In genomic region chr5:142769251-142769792, GRCh38 we compare ENCODE assay signal across 9 cellular contexts. TPM values are rescaled to one million over a fixed set of nuclear protein-coding genes. Genes with fewer than 3 reads are reported as not detected.
A peak's percentile ranks its signal among the peaks of the same experiment; 100 is the strongest.
DNase-seq lines count a peak whose midpoint lies in the region; ATAC-seq, FAIRE-seq and TF ChIP-seq lines count a peak whose summit lies in the region.
"Had no signal": no experiment of that assay in that cellular context is flagged by ENCODE, and none has a peak within 500 bp of the region (broad histone marks: within the 10 kb centered on the region; RNA-seq: fewer than 3 reads in every experiment).

No MANE protein-coding gene starts in this region.

- peak overlapping the region; percentile 71 for H2AFZ ChIP-seq in HepG2 (ENCODE audit: low read length)

- H3K4me2 ChIP-seq in HepG2 (ENCODE audit: low read depth, low read length): peak overlapping the region; percentile 91

- no peak for TF ChIP-seq RAD21 in HepG2 (CRISPR knock-in tag; IDR thresholded peaks at IDR 0.05)

- POLR2A ChIA-PET in HepG2 (lab: Yijun Ruan, JAX): interaction anchor here (2.6 kb wide), 2 partner anchors 53 to 98 kb away, joined by 9 to 13 read pairs; no protein-coding TSS in a partner anchor

- no peak for TF ChIP-seq EP300 in HepG2 (IDR thresholded peaks at IDR 0.05; ENCODE audit: low read depth in 2 of 2, low read length in 2 of 2)
- TF ChIP-seq EP300 in HepG2 (CRISPR knock-in tag; IDR thresholded peaks at IDR 0.05; ENCODE audit: borderline replicate concordance): no peak

- H3K9me3 ChIP-seq in HepG2 (ENCODE audit: low read length): no peaks in the 10 kb centered on the region
- no peaks in the 10 kb centered on the region for H3K9me3 ChIP-seq in tibial artery

- no peak for FAIRE-seq in HepG2 (lab: Jason Lieb, UNC)
- FAIRE-seq: islet of Langerhans had no signal

- peak overlapping the region; percentile 98 for H3K4me3 Mint-ChIP-seq in HFFc6

- H3K4me3 ChIP-seq in AG10803 (ENCODE audit: low read length) (peak overlapping the region; percentile 95), HepG2 (replicated peaks in 1 of 3; ENCODE audit: insufficient read depth in 1 of 3, low read depth in 2 of 3, low read length in 3 of 3) (peak overlapping the region; percentile 83 to 87 (median 86)), tibial artery (peak overlapping the region; percentile 70 to 71)

- peak overlapping the region; percentile 60; the same call in 1 of the 2 replicates for H3K9ac ChIP-seq in HepG2 (ENCODE audit: insufficient read depth, low read depth, low read length)

- peak overlapping the region; percentile 82; the same call in 1 of the 2 replicates for H3K27ac Mint-ChIP-seq in HFFc6

- intact Hi-C loops in HepG2 (cut with micrococcal nuclease; ENCODE audit: unreplicated experiment) (loop anchor here (1.0 kb wide), 1 partner anchor 52 kb away; no protein-coding TSS in a partner anchor), tibial artery (cut with DNase I; ENCODE audit: low total_unique reads) (loop anchor here (5.0 kb wide), 1 partner anchor 52 kb away; no protein-coding TSS in a partner anchor)

- TF ChIP-seq POLR2A in HepG2 (IDR thresholded peaks at IDR 0.05; ENCODE audit: insufficient read depth in 1 of 2, low read depth in 2 of 2, low read length in 2 of 2): no peak

- peaks cover 29% of the 10 kb centered on the region for H3K79me2 ChIP-seq in HepG2 (ENCODE audit: insufficient read depth, low read length)

- DNase-seq in AG10803 (ENCODE audit: low read depth): no peak
- no peak for DNase-seq in HFFc6
- DNase-seq in HepG2 (ENCODE audit: low spot score): no peak
- no peak for DNase-seq in tibial artery
- DNase-seq in ecto neural progenitor cell (ENCODE audit: low spot score): no peak
- no peak for DNase-seq in left lobe of liver (ENCODE audit: low spot score)

- H3K27ac ChIP-seq in angular gyrus (ENCODE audit: low read depth, low read length): peak overlapping the region; percentile 91
- H3K27ac ChIP-seq in HepG2 (ENCODE audit: extremely low read length, insufficient read depth, low read length): no peak overlapping the region
- H3K27ac ChIP-seq in tibial artery: peak overlapping the region; percentile 77 to 84

- under 1% methylated on average over 13 of the region's 15 CpGs for WGBS in HepG2 (ENCODE audit: low lambda C conversion rate)

- TF ChIP-seq CTCF in AG10803 (conservative IDR thresholded peaks at IDR 0.05; ENCODE audit: low read length): 0 out of 2 replicates have a peak, but pooled peaks have one; percentile 1
- TF ChIP-seq CTCF in HFFc6 (IDR thresholded peaks at IDR 0.05): 0 out of 2 replicates have a peak, but pooled peaks have one; percentile 7
- TF ChIP-seq CTCF in HepG2 (CRISPR knock-in tag; IDR thresholded peaks at IDR 0.05): no peak
- peak in 1 of 2 experiments; percentile 12 for TF ChIP-seq CTCF in tibial artery (IDR thresholded peaks at IDR 0.05)

- H3K9me3 Mint-ChIP-seq in HFFc6: no peaks in the 10 kb centered on the region

- no peaks in the 10 kb centered on the region; the same call in 1 of the 2 replicates for H3K27me3 Mint-ChIP-seq in HFFc6 (ENCODE audit: insufficient read depth)

- H4K20me1 ChIP-seq in HepG2 (ENCODE audit: insufficient read depth, low read length): no peaks in the 10 kb centered on the region

- H3K36me3 ChIP-seq in HepG2 (replicated peaks in 1 of 2; ENCODE audit: control insufficient read depth in 1 of 2, insufficient read depth in 2 of 2, low read length in 2 of 2) (no peaks in the 10 kb centered on the region), tibial artery (no peaks in the 10 kb centered on the region)

- in situ Hi-C loops in HepG2 (cut with HindIII; ENCODE audit: extremely low pct_ligation_motif_present, low pct_unique_long_range_greater_than_20kb): no loop called here

- peak; percentile 58 for ATAC-seq in HepG2
- no peak for ATAC-seq in GM19023 (IDR thresholded peaks at IDR 0.05; ENCODE audit: unreplicated experiment)
- ATAC-seq in left lobe of liver: no peak

- CTCF ChIA-PET in HepG2 (lab: Yijun Ruan, JAX; ENCODE audit: low intra/inter-chr PET ratio, low total read pairs): interaction anchor here (1.5 to 2.6 kb wide), 3 partner anchors 98 to 112 kb away, joined by 4 to 19 read pairs (median 5); no protein-coding TSS in a partner anchor

- H3K27me3 ChIP-seq in HepG2 (ENCODE audit: control insufficient read depth in 1 of 2, insufficient read depth in 2 of 2, low read length in 2 of 2) (peaks cover 0 to 10% of the 10 kb centered on the region in 2 experiments; a peak in 3 of 5 replicates), tibial artery (no peaks in the 10 kb centered on the region)

- peaks cover 18% of the 10 kb centered on the region for H3K4me1 Mint-ChIP-seq in HFFc6 (ENCODE audit: low read depth)

- H3K36me3 Mint-ChIP-seq in HFFc6 (ENCODE audit: low read depth): no peaks in the 10 kb centered on the region

- H3K4me1 ChIP-seq in HepG2 (ENCODE audit: insufficient read depth, low read length) (peaks cover 39% of the 10 kb centered on the region), tibial artery (peaks cover 0 to 26% (median 16%) of the 10 kb centered on the region in 4 donors)

- BruUV-seq in HepG2 (replicated peaks; lab: Mats Ljungman, UMichigan): no TSS peak

TF ChIP-seq in HepG2, 621 proteins besides CTCF, POLR2A, EP300 and RAD21:
- TF ChIP-seq SAP130 (CRISPR knock-in tag; IDR thresholded peaks at IDR 0.05; ENCODE audit: low read depth) (no peak), GTF3A (CRISPR knock-in tag; conservative IDR thresholded peaks at IDR 0.05) (0 out of 2 replicates have a peak, but pooled peaks have one; percentile 22), TGIF2 (CRISPR knock-in tag; IDR thresholded peaks at IDR 0.05) (peak; percentile 54; the same call in 1 of the 2 replicates), SIX1 (CRISPR knock-in tag; IDR thresholded peaks at IDR 0.05; ENCODE audit: borderline replicate concordance) (no peak), ZMYM2 (CRISPR knock-in tag; IDR thresholded peaks at IDR 0.05) (0 out of 2 replicates have a peak, but pooled peaks have one; percentile 10), ZNF800 (CRISPR knock-in tag; IDR thresholded peaks at IDR 0.05) (0 out of 2 replicates have a peak, but pooled peaks have one; percentile 10), ZNF569 (CRISPR knock-in tag; IDR thresholded peaks at IDR 0.05; ENCODE audit: borderline replicate concordance) (0 out of 2 replicates have a peak, but pooled peaks have one; percentile 34)

RNA-seq across cellular contexts. Expression of gene ARHGAP26, which starts 0.9 kb away (rescaled TPM):
- 1 to 10 TPM; 2.3 to 3.6 (median 3.1) TPM for total RNA-seq in HFFc6 (2021; fragmentation: NEBNext Ultra II Directional; extraction: Animal tissue kit (Norgen Biotek cat#: 25700))
- total RNA-seq in HepG2 (2016; rRNA removed; fragmentation: Illumina TruSeq; extraction: Trizol) (11.9 and 18.2 TPM in 2 replicates), left lobe of liver (7.4 TPM)
- total RNA-seq in HepG2 (2016; cell fraction: cytosol; rRNA removed; fragmentation: Illumina TruSeq; extraction: Trizol; ENCODE audit: low read depth): 19.7 and 23.1 TPM in 2 replicates
- total RNA-seq in HepG2 (2016; cell fraction: insoluble cytoplasmic fraction; rRNA removed; fragmentation: Illumina TruSeq; extraction: Trizol): 13.7 and 16.7 TPM in 2 replicates
- 6.8 and 8.5 TPM in 2 replicates for total RNA-seq in HepG2 (2016; cell fraction: membrane; rRNA removed; fragmentation: Illumina TruSeq; extraction: Trizol)
- total RNA-seq in HepG2 (2016; cell fraction: nucleus; rRNA removed; fragmentation: Illumina TruSeq; extraction: Trizol): 81.5 and 87.1 TPM in 2 replicates
- polyA plus RNA-seq in HepG2 (2011; rRNA removed): 9.1 and 9.6 TPM in 2 replicates
- polyA plus RNA-seq in HepG2 (2011; cell fraction: cytosol; rRNA removed): 2.5 and 2.7 TPM in 2 replicates
- 27.9 and 47.7 TPM in 2 replicates for polyA plus RNA-seq in HepG2 (2011; cell fraction: nucleus; rRNA removed)
- polyA plus RNA-seq in HepG2 (2012): 8.8 and 10.3 TPM in 2 replicates
- polyA plus RNA-seq in HepG2 (2016; cell fraction: cytosol; fragmentation: Illumina TruSeq; extraction: Trizol; ENCODE audit: low read depth): 0.63 and 0.71 TPM in 2 replicates
- polyA plus RNA-seq in HepG2 (2016; cell fraction: insoluble cytoplasmic fraction; fragmentation: Illumina TruSeq; extraction: Trizol; ENCODE audit: low read depth): 8.9 and 9.9 TPM in 2 replicates
- 1.4 and 1.7 TPM in 2 replicates for polyA plus RNA-seq in HepG2 (2016; cell fraction: membrane; fragmentation: Illumina TruSeq; extraction: Trizol; ENCODE audit: low read depth)
- 34.1 and 38.4 TPM in 2 replicates for polyA plus RNA-seq in HepG2 (2016; cell fraction: nucleus; fragmentation: Illumina TruSeq; extraction: Trizol; ENCODE audit: insufficient read depth, low read depth)
- polyA minus RNA-seq in HepG2 (2011; rRNA and poly(A)+ RNA removed; ENCODE audit: low replicate concordance): 7.2 and 23.4 TPM in 2 replicates
- 6.4 TPM in 2 replicates for polyA minus RNA-seq in HepG2 (2011; cell fraction: cytosol; rRNA and poly(A)+ RNA removed)
- polyA minus RNA-seq in HepG2 (2011; cell fraction: nucleus; rRNA and poly(A)+ RNA removed): 87.8 and 98.5 TPM in 2 replicates
